Comparison of ENCODE assay signal across 8 cellular contexts in the genomic region with DNA sequence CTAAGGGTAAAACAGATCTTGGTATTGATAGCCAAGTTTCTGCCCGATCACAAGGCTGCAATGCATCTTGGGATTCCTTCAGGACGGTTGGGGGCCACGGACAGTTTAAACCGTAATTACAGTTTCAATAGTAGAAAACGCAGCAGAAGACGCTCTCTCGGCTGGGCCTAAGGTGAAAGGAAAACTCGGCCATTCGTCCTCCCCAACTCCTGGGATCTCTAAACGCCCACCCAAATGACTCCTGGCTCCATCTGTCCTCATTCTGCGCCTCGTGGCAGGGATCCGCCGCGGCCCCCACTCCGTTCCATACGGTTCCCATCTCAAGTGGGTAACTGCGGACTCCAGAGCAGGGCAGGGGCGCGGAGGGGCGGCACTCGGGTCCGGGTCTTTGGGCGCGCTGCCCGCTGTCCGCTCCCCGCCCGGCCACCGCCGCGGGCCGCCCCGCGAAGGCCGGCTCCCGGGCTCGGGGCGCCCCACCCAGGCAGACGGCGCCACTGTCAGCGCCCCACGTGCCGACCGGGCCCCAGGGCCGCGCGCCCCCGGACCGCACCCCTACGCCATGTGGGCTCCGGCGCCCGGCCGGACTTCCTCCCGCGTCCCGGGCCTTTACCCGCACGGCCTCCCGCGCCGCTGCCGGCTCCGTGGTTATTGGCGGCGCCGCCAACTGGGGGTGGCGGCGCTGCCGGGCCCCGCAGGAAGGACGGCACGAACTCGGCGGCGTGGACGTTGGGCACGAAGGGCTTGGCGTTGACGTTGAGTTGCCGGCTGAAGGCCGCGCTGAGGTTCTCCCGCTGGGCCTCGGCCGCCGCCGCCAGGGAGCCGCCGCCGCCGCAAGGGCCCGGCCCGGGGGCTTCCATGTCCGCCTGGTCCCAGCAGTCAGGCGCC. TPM values are rescaled to one million over a fixed set of nuclear protein-coding genes. Genes with fewer than 3 reads are reported as not detected.
DNase-seq lines count a peak whose midpoint lies in the region; ATAC-seq and TF ChIP-seq lines count a peak whose summit lies in the region.

No MANE protein-coding gene starts in this region.

- peak overlapping the region; percentile 28; the same call in 1 of the 2 replicates for H3K27ac ChIP-seq in HUES64 (ENCODE audit: low read depth, low read length)
- peak overlapping the region; percentile 82 to 96 for H3K27ac ChIP-seq in liver (ENCODE audit: low read depth in 1 of 2, low read length in 2 of 2)

- no peak for TF ChIP-seq RAD21 in liver (IDR thresholded peaks at IDR 0.05)

- peak overlapping the region; percentile 75 for H3K4me3 ChIP-seq in HUES64 (ENCODE audit: low read length)
- peak overlapping the region; percentile 87 to 98 (median 87) for H3K4me3 ChIP-seq in liver (ENCODE audit: low read depth in 1 of 3, low read length in 3 of 3)

- TF ChIP-seq CTCF in liver (IDR thresholded peaks at IDR 0.05; ENCODE audit: low read depth, low read length, missing input control) = peak; percentile 5

- WGBS in HUES64 = under 1% methylated on average over 97 of the region's 97 CpGs
- WGBS in liver = under 1% methylated on average over 97 of the region's 97 CpGs

- H3K36me3 ChIP-seq in HUES64 (ENCODE audit: insufficient read depth, low read length) = no peaks in the 10 kb centered on the region
- H3K36me3 ChIP-seq in liver (ENCODE audit: control insufficient read depth in 4 of 4, insufficient read depth in 3 of 4, low read depth in 1 of 4, low read length in 3 of 4) = no peaks in the 10 kb centered on the region

- H3K27me3 ChIP-seq in HUES64 (ENCODE audit: insufficient read depth, low read length) (no peaks in the 10 kb centered on the region), liver (ENCODE audit: control insufficient read depth in 4 of 4, insufficient read depth in 4 of 4, low read length in 3 of 4) (no peaks in the 10 kb centered on the region)

- DNase-seq in EL (peak; percentile 43), dedifferentiated amniotic fluid mesenchymal stem cell (ENCODE audit: extremely low spot score) (peak; percentile 21), NCI-H510A (lab: John Stamatoyannopoulos, UW) (no peak)
- DNase-seq in activated CD4-positive, alpha-beta T cell treated with anti-CD3 and anti-CD28 coated beads for 4 hours = peak; percentile 26 to 46
- peak; percentile 45 for DNase-seq in stimulated activated CD4-positive, alpha-beta T cell treated with anti-CD3 and anti-CD28 coated beads, Interleukin-4, amount 100 ng/mL, for 24 hours

- H3K9ac ChIP-seq in HUES64 (ENCODE audit: low read depth, low read length) (peak overlapping the region; percentile 59), liver (ENCODE audit: low read depth in 1 of 2, low read length in 2 of 2) (peak overlapping the region; percentile 50 to 66)

- H3K4me1 ChIP-seq in HUES64 (ENCODE audit: insufficient read depth, low read length) (peaks cover 22% of the 10 kb centered on the region), liver (ENCODE audit: control insufficient read depth in 4 of 4, insufficient read depth in 4 of 4, low read length in 3 of 4) (peaks cover 2 to 40% (median 34%) of the 10 kb centered on the region in 4 donors)

- H3K9me3 ChIP-seq in HUES64 (ENCODE audit: insufficient read depth, low read depth, low read length) (no peaks in the 10 kb centered on the region), liver (ENCODE audit: control insufficient read depth in 4 of 4, low read length in 3 of 4) (no peaks in the 10 kb centered on the region)

- ATAC-seq in GM21526 (IDR thresholded peaks at IDR 0.05; ENCODE audit: low FRiP score, unreplicated experiment) = peak; percentile 35

TF ChIP-seq in liver, 16 proteins besides CTCF, POLR2A, EP300 and RAD21:
- TF ChIP-seq GABPA (IDR thresholded peaks at IDR 0.05 in 1 of 2, conservative IDR thresholded peaks at IDR 0.05 in 1 of 2) (peak in 1 of 2 donors; percentile 34), HNF4G (IDR thresholded peaks at IDR 0.05) (no peak), YY1 (IDR thresholded peaks at IDR 0.05) (no peak)

RNA-seq across cellular contexts. Expression of gene GSPT1, which starts 0.8 kb away (rescaled TPM):
- polyA plus RNA-seq in HUES64 (2013, experiment 1 of 2) = 128 TPM
- 123 TPM for polyA plus RNA-seq in HUES64 (2013, experiment 2 of 2)
- 10 to 100 TPM; 48.5 to 67.6 TPM for total RNA-seq in liver
- 10 to 100 TPM; 24.2 to 35.2 TPM for polyA plus RNA-seq in liver

RNA-seq across cellular contexts. Expression of gene NPIPB2, which starts 26.8 kb away (rescaled TPM):
- not detected for polyA plus RNA-seq in HUES64 (2013, experiment 1 of 2)
- 1.4 TPM for polyA plus RNA-seq in HUES64 (2013, experiment 2 of 2)
- 1 to 10 TPM; 3.3 to 4.9 TPM for total RNA-seq in liver
- 1 to 10 TPM in 1 of 2 donors, under 1 TPM in 1; 0.75 to 3.3 TPM for polyA plus RNA-seq in liver

RNA-seq across cellular contexts. Expression of gene TNFRSF17, which starts 50.0 kb away (rescaled TPM):
- polyA plus RNA-seq in HUES64 (2013, experiment 1 of 2) = not detected
- not detected for polyA plus RNA-seq in HUES64 (2013, experiment 2 of 2)
- total RNA-seq in liver = under 1 TPM; 0.17 to 0.28 TPM
- polyA plus RNA-seq in liver = 1 to 10 TPM in 1 of 2 donors, not detected in 1; 2.6 TPM
